Comparison of ENCODE assay signal across 31 cellular contexts in genomic region chr2:159445307-159445706, GRCh38.
DNase-seq lines count a peak whose midpoint lies in the region; ATAC-seq and TF ChIP-seq lines count a peak whose summit lies in the region.
"Had no signal": no experiment of that assay in that cellular context is flagged by ENCODE, and none has a peak within 500 bp of the region (broad histone marks: within the 10 kb centered on the region; RNA-seq: fewer than 3 reads in every experiment).

No MANE protein-coding gene starts in this region.

- POLR2A ChIA-PET in activated CD8-positive, alpha-beta T cell treated with anti-CD3 and anti-CD28 coated beads, Interleukin-2, amount 10 ng/mL, durations not matched to agents 7 days and 5 days (lab: Charles Lee), result interaction anchor here (1.4 kb wide), 1 partner anchor 267 kb away, joined by 4 read pairs; the partner anchor contains the start of gene MARCHF7

- no peak overlapping the region for H3K4me3 Mint-ChIP-seq in activated CD8-positive, alpha-beta T cell treated with anti-CD3 and anti-CD28 coated beads, Interleukin-2, amount 10 ng/mL, durations not matched to agents 7 days and 5 days
- H3K4me3 Mint-ChIP-seq in osteocyte (ENCODE audit: unreplicated experiment), result no peak overlapping the region
- H3K4me3 Mint-ChIP-seq: activated B cell treated with CpG ODN at 0.5 μM for 24 hours; activated CD4-positive, alpha-beta memory T cell treated with anti-CD3 and anti-CD28 coated beads, Interleukin-2, amount 10 ng/mL, durations not matched to agents 7 days and 5 days; IgD-negative memory B cell; immature natural killer cell; stimulated activated memory B cell treated with anti-CD40 and anti-IgM and Interleukin-4, amounts not matched to agents 10 μg/mL and 1 μg/mL and 100 μg/mL, for 72 hours had no signal

- H2BK5ac ChIP-seq in mesenchymal stem cell (ENCODE audit: low read depth, low read length, poor library complexity, severe bottlenecking), result no peak overlapping the region

- H3K36me3 Mint-ChIP-seq in activated CD8-positive, alpha-beta T cell treated with anti-CD3 and anti-CD28 coated beads, Interleukin-2, amount 10 ng/mL, durations not matched to agents 7 days and 5 days (ENCODE audit: low read depth), result peaks cover 5% of the 10 kb centered on the region
- H3K36me3 Mint-ChIP-seq in osteocyte (ENCODE audit: unreplicated experiment), result peaks cover 54% of the 10 kb centered on the region

- CTCF ChIA-PET in activated CD8-positive, alpha-beta T cell treated with anti-CD3 and anti-CD28 coated beads, Interleukin-2, amount 10 ng/mL, durations not matched to agents 7 days and 5 days (lab: Charles Lee), result interaction anchor here (2.3 kb wide), 1 partner anchor 10 kb away, joined by 9 read pairs; no protein-coding TSS in a partner anchor

- H3K27me3 ChIP-seq in DND-41 (ENCODE audit: insufficient read depth, low read length, poor library complexity) (no peaks in the 10 kb centered on the region), mesenchymal stem cell (ENCODE audit: control insufficient read depth in 1 of 2, insufficient read depth in 1 of 2, low read length in 2 of 2) (no peaks in the 10 kb centered on the region)
- H3K27me3 ChIP-seq: esophagus muscularis mucosa, spleen had no signal

- H3K4me1 Mint-ChIP-seq in activated CD8-positive, alpha-beta T cell treated with anti-CD3 and anti-CD28 coated beads, Interleukin-2, amount 10 ng/mL, durations not matched to agents 7 days and 5 days (ENCODE audit: low read depth), result peaks cover 17% of the 10 kb centered on the region
- H3K4me1 Mint-ChIP-seq in osteocyte (ENCODE audit: unreplicated experiment), result peaks cover 13% of the 10 kb centered on the region
- H3K4me1 Mint-ChIP-seq: activated B cell treated with CpG ODN at 0.5 μM for 24 hours; stimulated activated memory B cell treated with anti-CD40 and anti-IgM and Interleukin-4, amounts not matched to agents 10 μg/mL and 1 μg/mL and 100 μg/mL, for 72 hours had no signal

- H3K9ac ChIP-seq in DND-41 (ENCODE audit: low read depth, low read length) (no peak overlapping the region), mesenchymal stem cell (ENCODE audit: low read length) (no peak overlapping the region)

- DNase-seq in DND-41 (no peak), osteocyte (ENCODE audit: extremely low spot score, unreplicated experiment) (no peak), mesenchymal stem cell (no peak), NCI-H524 (lab: John Stamatoyannopoulos, UW) (no peak)
- DNase-seq in activated CD8-positive, alpha-beta T cell treated with anti-CD3 and anti-CD28 coated beads, Interleukin-2, amount 10 ng/mL, durations not matched to agents 7 days and 5 days, result peak; percentile 40
- DNase-seq: ACHN; activated B cell treated with CpG ODN at 0.5 μM for 24 hours; activated CD4-positive, alpha-beta memory T cell treated with anti-CD3 and anti-CD28 coated beads, Interleukin-2, amount 10 ng/mL, durations not matched to agents 7 days and 5 days; activated naive CD4-positive, alpha-beta T cell treated with Interleukin-2 at 50 U/mL for 16 hours; activated T-cell treated with anti-CD3 and anti-CD28 coated beads, Interleukin-2, amount 50 U/mL, for 1 hour; anterior cingulate cortex; DMS79 treated with DMSO at 0.1 percent for 48 hours; foreskin melanocyte; HCEC 1CT; immature natural killer cell; mesendoderm; NCI-H1105 treated with DMSO at 0.1 percent for 48 hours; NCI-H2029 treated with DMSO at 0.1 percent for 48 hours; PC-9; retina; Right ventricle myocardium superior; spleen; stimulated activated CD4-positive, alpha-beta T cell treated with anti-CD3 and anti-CD28 coated beads, Interleukin-2, amount 100 ng/mL, for 48 hours; T1000 had no signal

- H3K4me1 ChIP-seq in DND-41 (ENCODE audit: insufficient read depth, low read length) (no peaks in the 10 kb centered on the region), mesenchymal stem cell (ENCODE audit: control insufficient read depth, insufficient read depth, low read depth, low read length) (no peaks in the 10 kb centered on the region)
- H3K4me1 ChIP-seq: spleen had no signal

- H3K14ac ChIP-seq in mesenchymal stem cell (ENCODE audit: low read length in 2 of 2), result no peak overlapping the region

- H3K23ac ChIP-seq in mesenchymal stem cell (ENCODE audit: low read length in 2 of 2), result no peak overlapping the region

- no peak overlapping the region for H3K4ac ChIP-seq in mesenchymal stem cell (ENCODE audit: low read depth in 1 of 2, low read length in 2 of 2)

- no peak overlapping the region for H2AFZ ChIP-seq in DND-41 (ENCODE audit: low read depth, low read length)
- no peak overlapping the region for H2AFZ ChIP-seq in mesenchymal stem cell (ENCODE audit: low read depth, low read length)
- H2AFZ ChIP-seq: PC-9 had no signal

- no peak overlapping the region for H4K91ac ChIP-seq in mesenchymal stem cell (ENCODE audit: low read length)

- H3K9me3 ChIP-seq in DND-41 (ENCODE audit: insufficient read depth, low read length, severe bottlenecking) (peaks cover 2% of the 10 kb centered on the region), mesenchymal stem cell (ENCODE audit: control insufficient read depth, low read length) (no peaks in the 10 kb centered on the region)
- H3K9me3 ChIP-seq: esophagus muscularis mucosa had no signal

- H2BK15ac ChIP-seq in mesenchymal stem cell (ENCODE audit: low read depth, poor library complexity, severe bottlenecking), result no peak overlapping the region

- no peak overlapping the region for H4K8ac ChIP-seq in mesenchymal stem cell (ENCODE audit: low read length)

- no peaks in the 10 kb centered on the region for H3K27me3 Mint-ChIP-seq in activated CD8-positive, alpha-beta T cell treated with anti-CD3 and anti-CD28 coated beads, Interleukin-2, amount 10 ng/mL, durations not matched to agents 7 days and 5 days (ENCODE audit: low read depth)
- H3K27me3 Mint-ChIP-seq in osteocyte (ENCODE audit: unreplicated experiment), result no peaks in the 10 kb centered on the region
- H3K27me3 Mint-ChIP-seq: activated B cell treated with CpG ODN at 0.5 μM for 24 hours; activated CD4-positive, alpha-beta memory T cell treated with anti-CD3 and anti-CD28 coated beads, Interleukin-2, amount 10 ng/mL, durations not matched to agents 7 days and 5 days; IgD-negative memory B cell; stimulated activated memory B cell treated with anti-CD40 and anti-IgM and Interleukin-4, amounts not matched to agents 10 μg/mL and 1 μg/mL and 100 μg/mL, for 72 hours had no signal

- H2AK5ac ChIP-seq in mesenchymal stem cell (ENCODE audit: low read length, severe bottlenecking), result no peak overlapping the region

- H3K4me3 ChIP-seq in DND-41 (ENCODE audit: low read depth in 1 of 2, low read length in 2 of 2) (no peak overlapping the region), mesenchymal stem cell (ENCODE audit: insufficient read depth in 1 of 2, low read depth in 1 of 2, low read length in 2 of 2) (no peak overlapping the region)
- H3K4me3 ChIP-seq: coronary artery, esophagus muscularis mucosa, PC-9, spleen had no signal

- H3K18ac ChIP-seq in mesenchymal stem cell (ENCODE audit: low read depth in 1 of 2, low read length in 2 of 2), result no peak overlapping the region

- H2BK12ac ChIP-seq in mesenchymal stem cell (ENCODE audit: low read length in 2 of 2), result no peak overlapping the region

- H3K79me2 ChIP-seq in DND-41 (ENCODE audit: insufficient read depth, low read length), result no peaks in the 10 kb centered on the region

- peak; percentile 57; the same call in 1 of the 3 replicates for ATAC-seq in DND-41 (ENCODE audit: insufficient read depth, low read depth)
- peak; percentile 63 for ATAC-seq in GM18502 (IDR thresholded peaks at IDR 0.05; ENCODE audit: poor library complexity, unreplicated experiment)
- peak; percentile 65 for ATAC-seq in GM21825 (IDR thresholded peaks at IDR 0.05; ENCODE audit: unreplicated experiment)
- ATAC-seq in activated CD8-positive, alpha-beta T cell treated with anti-CD3 and anti-CD28 coated beads, Interleukin-2, amount 10 ng/mL, durations not matched to agents 7 days and 5 days, result peak; percentile 77
- ATAC-seq in GM18858 (IDR thresholded peaks at IDR 0.05; ENCODE audit: unreplicated experiment), result no peak
- ATAC-seq: stimulated activated memory B cell treated with anti-CD40 and anti-IgM and Interleukin-4, amounts not matched to agents 10 μg/mL and 1 μg/mL and 100 μg/mL, for 72 hours had no signal

- TF ChIP-seq CTCF in DND-41 (IDR thresholded peaks at IDR 0.05; ENCODE audit: borderline replicate concordance, extremely low read depth, low read length, poor library complexity, severe bottlenecking) (no peak), osteocyte (IDR thresholded peaks at IDR 0.05) (no peak)

- peak overlapping the region; percentile 23 for H3K27ac Mint-ChIP-seq in activated CD8-positive, alpha-beta T cell treated with anti-CD3 and anti-CD28 coated beads, Interleukin-2, amount 10 ng/mL, durations not matched to agents 7 days and 5 days
- H3K27ac Mint-ChIP-seq in osteocyte (ENCODE audit: unreplicated experiment), result no peak overlapping the region
- H3K27ac Mint-ChIP-seq: activated B cell treated with CpG ODN at 0.5 μM for 24 hours; activated CD4-positive, alpha-beta memory T cell treated with anti-CD3 and anti-CD28 coated beads, Interleukin-2, amount 10 ng/mL, durations not matched to agents 7 days and 5 days; stimulated activated memory B cell treated with anti-CD40 and anti-IgM and Interleukin-4, amounts not matched to agents 10 μg/mL and 1 μg/mL and 100 μg/mL, for 72 hours had no signal

- no peak overlapping the region for H2BK120ac ChIP-seq in mesenchymal stem cell (ENCODE audit: low read depth, low read length)

- no peaks in the 10 kb centered on the region for H4K20me1 ChIP-seq in DND-41 (ENCODE audit: insufficient read depth, low read length)

- H3K27ac ChIP-seq in DND-41 (ENCODE audit: low read length), result no peak overlapping the region
- H3K27ac ChIP-seq in mesenchymal stem cell (ENCODE audit: low read length, poor library complexity, severe bottlenecking), result no peak overlapping the region
- H3K27ac ChIP-seq: coronary artery, esophagus muscularis mucosa, PC-9, spleen had no signal

- no peaks in the 10 kb centered on the region for H3K9me3 Mint-ChIP-seq in activated CD8-positive, alpha-beta T cell treated with anti-CD3 and anti-CD28 coated beads, Interleukin-2, amount 10 ng/mL, durations not matched to agents 7 days and 5 days (ENCODE audit: insufficient read depth)
- no peaks in the 10 kb centered on the region for H3K9me3 Mint-ChIP-seq in osteocyte (ENCODE audit: unreplicated experiment)
- H3K9me3 Mint-ChIP-seq: activated B cell treated with CpG ODN at 0.5 μM for 24 hours; activated CD4-positive, alpha-beta memory T cell treated with anti-CD3 and anti-CD28 coated beads, Interleukin-2, amount 10 ng/mL, durations not matched to agents 7 days and 5 days; IgD-negative memory B cell; immature natural killer cell had no signal

- H3K79me1 ChIP-seq in mesenchymal stem cell (replicated peaks; ENCODE audit: low read length, poor library complexity, severe bottlenecking), result peaks cover 8% of the 10 kb centered on the region

- H3K4me2 ChIP-seq in DND-41 (ENCODE audit: insufficient read depth, low read length), result no peak overlapping the region
- no peak overlapping the region for H3K4me2 ChIP-seq in mesenchymal stem cell (ENCODE audit: low read length, poor library complexity, severe bottlenecking)
- H3K4me2 ChIP-seq: PC-9 had no signal

- peaks cover 32% of the 10 kb centered on the region; the same call in 1 of the 2 replicates for H3K36me3 ChIP-seq in DND-41 (ENCODE audit: insufficient read depth, low read length)
- peaks cover 10 to 65% of the 10 kb centered on the region in 2 experiments for H3K36me3 ChIP-seq in mesenchymal stem cell (ENCODE audit: control insufficient read depth in 1 of 2, insufficient read depth in 2 of 2, low read depth in 1 of 2, low read length in 2 of 2)
